In the genomic region with DNA sequence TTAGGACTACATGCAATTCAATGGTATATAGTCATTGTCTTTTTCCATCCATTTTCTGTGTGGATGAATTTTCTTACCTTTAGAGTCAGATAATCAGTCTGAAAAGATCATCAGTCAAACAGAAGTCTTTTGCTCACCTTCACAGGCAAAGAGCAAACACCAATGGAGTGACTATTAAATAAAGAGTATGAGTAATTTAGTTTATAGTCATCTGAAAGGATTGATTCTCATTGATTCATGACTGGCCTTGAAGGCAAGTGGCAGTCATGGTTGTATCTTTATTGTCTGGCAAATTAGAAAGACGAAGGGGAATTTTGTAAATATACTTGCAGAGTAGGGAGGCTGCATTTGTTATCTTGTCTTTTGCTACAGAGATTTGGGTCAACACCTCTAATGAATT, we compare ENCODE assay signal across 21 cellular contexts.
A peak's percentile ranks its signal among the peaks of the same experiment; 100 is the strongest.
DNase-seq lines count a peak whose midpoint lies in the region; ATAC-seq, FAIRE-seq and TF ChIP-seq lines count a peak whose summit lies in the region.
"Had no signal": no experiment of that assay in that cellular context is flagged by ENCODE, and none has a peak within 500 bp of the region (broad histone marks: within the 10 kb centered on the region; RNA-seq: fewer than 3 reads in every experiment).

No MANE protein-coding gene starts in this region.

- H3K27me3 ChIP-seq in GM23338 (ENCODE audit: insufficient read depth) (no peaks in the 10 kb centered on the region), bronchial epithelial cell (ENCODE audit: control insufficient read depth, insufficient read depth, low read length) (no peaks in the 10 kb centered on the region)
- H3K27me3 ChIP-seq: BE2C had no signal

- ATAC-seq in activated T-cell treated with anti-CD3 and anti-CD28 coated beads, Interleukin-2, amount 50 U/mL, for 72 hours (replicated peaks in 1 of 2), result no peak
- ATAC-seq in GM23338, result no peak
- ATAC-seq in stimulated activated effector memory CD8-positive, alpha-beta T cell treated with anti-CD3 and anti-CD28 coated beads, Interleukin-12 subunit alpha, Interleukin-12 subunit beta, amount 100 ng/mL, for 72 hours, result peak; percentile 42
- no peak for ATAC-seq in GM19328 (IDR thresholded peaks at IDR 0.05; ENCODE audit: unreplicated experiment)
- ATAC-seq: GM12878, HCT116 had no signal

- no peaks in the 10 kb centered on the region for H3K27me3 Mint-ChIP-seq in activated T-cell treated with anti-CD3 and anti-CD28 coated beads, Interleukin-2, amount 50 U/mL, for 72 hours (ENCODE audit: low read depth)
- H3K27me3 Mint-ChIP-seq in activated T-cell treated with anti-CD3 and anti-CD28 coated beads, Interleukin-2, amount 50 U/mL, for 24 hours, result no peaks in the 10 kb centered on the region
- H3K27me3 Mint-ChIP-seq in GM23338 (ENCODE audit: insufficient read depth, low read depth, poor library complexity), result no peaks in the 10 kb centered on the region
- H3K27me3 Mint-ChIP-seq: CD4-positive, alpha-beta memory T cell had no signal

- H4K20me1 ChIP-seq in GM23338 (replicated peaks; ENCODE audit: insufficient read depth), result no peaks in the 10 kb centered on the region

- H3K4me3 ChIP-seq in GM23338, result no peak overlapping the region
- H3K4me3 ChIP-seq in bronchial epithelial cell (ENCODE audit: low read depth, low read length), result no peak overlapping the region
- H3K4me3 ChIP-seq: GM12878, GM23248 had no signal

- H2AFZ ChIP-seq in GM23338, result no peak overlapping the region
- H2AFZ ChIP-seq: GM23248 had no signal

- no peaks in the 10 kb centered on the region for H3F3A ChIP-seq in GM23338 (replicated peaks; ENCODE audit: low read depth)

- H3K27ac Mint-ChIP-seq in activated T-cell treated with anti-CD3 and anti-CD28 coated beads, Interleukin-2, amount 50 U/mL, for 72 hours, result peak overlapping the region; percentile 35
- H3K27ac Mint-ChIP-seq in activated T-cell treated with anti-CD3 and anti-CD28 coated beads, Interleukin-2, amount 50 U/mL, for 24 hours, result no peak overlapping the region
- no peak overlapping the region; the same call in 1 of the 2 replicates for H3K27ac Mint-ChIP-seq in GM23338
- peak overlapping the region; percentile 30 for H3K27ac Mint-ChIP-seq in stimulated activated effector memory CD8-positive, alpha-beta T cell treated with anti-CD3 and anti-CD28 coated beads, Interleukin-12 subunit alpha, Interleukin-12 subunit beta, amount 100 ng/mL, for 72 hours
- H3K27ac Mint-ChIP-seq: HFFc6 had no signal

- FAIRE-seq in bronchial epithelial cell (lab: Jason Lieb, UNC), result no peak
- FAIRE-seq: A204.1, GM12878, H54 had no signal

- peaks cover 1 to 2% of the 10 kb centered on the region in 2 donors for H3K36me3 Mint-ChIP-seq in activated T-cell treated with anti-CD3 and anti-CD28 coated beads, Interleukin-2, amount 50 U/mL, for 72 hours (ENCODE audit: insufficient read depth in 2 of 2)
- peaks cover 73% of the 10 kb centered on the region for H3K36me3 Mint-ChIP-seq in activated T-cell treated with anti-CD3 and anti-CD28 coated beads, Interleukin-2, amount 50 U/mL, for 24 hours (ENCODE audit: low read depth)
- H3K36me3 Mint-ChIP-seq in GM23338 (ENCODE audit: low read depth), result peaks cover 2% of the 10 kb centered on the region; the same call in 2 of the 3 replicates
- H3K36me3 Mint-ChIP-seq in stimulated activated effector memory CD8-positive, alpha-beta T cell treated with anti-CD3 and anti-CD28 coated beads, Interleukin-12 subunit alpha, Interleukin-12 subunit beta, amount 100 ng/mL, for 72 hours, result peaks cover 26% of the 10 kb centered on the region

- TF ChIP-seq CTCF in GM23338 (conservative IDR thresholded peaks at IDR 0.05; ENCODE audit: low read depth in 2 of 2), result no peak
- TF ChIP-seq CTCF in bronchial epithelial cell (IDR thresholded peaks at IDR 0.05; ENCODE audit: insufficient read depth, low read length, severe bottlenecking), result no peak

- no peaks in the 10 kb centered on the region for H3K36me3 ChIP-seq in GM23338 (ENCODE audit: insufficient read depth)
- H3K36me3 ChIP-seq in bronchial epithelial cell (ENCODE audit: control insufficient read depth, insufficient read depth, low read length), result no peaks in the 10 kb centered on the region
- H3K36me3 ChIP-seq: BE2C had no signal

- H3K79me2 ChIP-seq in GM23338 (replicated peaks; ENCODE audit: insufficient read depth), result no peaks in the 10 kb centered on the region

- no peak overlapping the region for H3K4me3 Mint-ChIP-seq in activated T-cell treated with anti-CD3 and anti-CD28 coated beads, Interleukin-2, amount 50 U/mL, for 72 hours
- H3K4me3 Mint-ChIP-seq in activated T-cell treated with anti-CD3 and anti-CD28 coated beads, Interleukin-2, amount 50 U/mL, for 24 hours, result no peak overlapping the region
- H3K4me3 Mint-ChIP-seq in GM23338, result no peak overlapping the region
- H3K4me3 Mint-ChIP-seq in stimulated activated effector memory CD8-positive, alpha-beta T cell treated with anti-CD3 and anti-CD28 coated beads, Interleukin-12 subunit alpha, Interleukin-12 subunit beta, amount 100 ng/mL, for 72 hours, result no peak overlapping the region
- H3K4me3 Mint-ChIP-seq: CD4-positive, alpha-beta memory T cell; HFFc6 had no signal

- H3K9me2 ChIP-seq in GM23338 (ENCODE audit: insufficient read depth), result no peaks in the 10 kb centered on the region

- DNase-seq in activated T-cell treated with anti-CD3 and anti-CD28 coated beads, Interleukin-2, amount 50 U/mL, for 72 hours, result no peak
- DNase-seq in activated T-cell treated with anti-CD3 and anti-CD28 coated beads, Interleukin-2, amount 50 U/mL, for 24 hours, result no peak
- no peak for DNase-seq in GM23338 (ENCODE audit: low spot score)
- DNase-seq in bronchial epithelial cell (ENCODE audit: low read depth), result peak; percentile 5
- no peak for DNase-seq in stimulated activated effector memory CD8-positive, alpha-beta T cell treated with anti-CD3 and anti-CD28 coated beads, Interleukin-12 subunit alpha, Interleukin-12 subunit beta, amount 100 ng/mL, for 72 hours (ENCODE audit: low spot score in 2 of 2)
- DNase-seq in NK-92 treated with Interleukin-12 subunit alpha and Interleukin-12 subunit beta, amount 100 ng/mL, for 24 hours (lab: John Stamatoyannopoulos, UW), result no peak
- no peak for DNase-seq in HCEC 1CT
- DNase-seq: ACHN; BE2C; C1 segment of cervical spinal cord; Calu3; CD4-positive, alpha-beta memory T cell; DMS79 treated with DMSO at 0.1 percent for 48 hours; GM23248; HFFc6 had no signal

- H3K4me1 ChIP-seq in GM23338 (ENCODE audit: insufficient read depth), result peaks cover 19% of the 10 kb centered on the region
- H3K4me1 ChIP-seq: BE2C had no signal

- H3K9me3 Mint-ChIP-seq in activated T-cell treated with anti-CD3 and anti-CD28 coated beads, Interleukin-2, amount 50 U/mL, for 72 hours, result no peaks in the 10 kb centered on the region
- H3K9me3 Mint-ChIP-seq in activated T-cell treated with anti-CD3 and anti-CD28 coated beads, Interleukin-2, amount 50 U/mL, for 24 hours, result no peaks in the 10 kb centered on the region
- H3K9me3 Mint-ChIP-seq in GM23338, result no peaks in the 10 kb centered on the region
- H3K9me3 Mint-ChIP-seq in stimulated activated effector memory CD8-positive, alpha-beta T cell treated with anti-CD3 and anti-CD28 coated beads, Interleukin-12 subunit alpha, Interleukin-12 subunit beta, amount 100 ng/mL, for 72 hours, result no peaks in the 10 kb centered on the region
- H3K9me3 Mint-ChIP-seq: CD4-positive, alpha-beta memory T cell; HFFc6 had no signal

- H3K27ac ChIP-seq in GM23338 (ENCODE audit: low read depth), result 0 out of 2 replicates have a peak overlapping the region, but pooled peaks have one; percentile 40
- H3K27ac ChIP-seq: GM23248, HL-60 had no signal

- no peak overlapping the region for H3K4me2 ChIP-seq in GM23338

- H3K4me1 Mint-ChIP-seq in activated T-cell treated with anti-CD3 and anti-CD28 coated beads, Interleukin-2, amount 50 U/mL, for 72 hours (ENCODE audit: low read depth), result peaks cover 27% of the 10 kb centered on the region
- peaks cover 47% of the 10 kb centered on the region for H3K4me1 Mint-ChIP-seq in activated T-cell treated with anti-CD3 and anti-CD28 coated beads, Interleukin-2, amount 50 U/mL, for 24 hours (ENCODE audit: low read depth)
- peaks cover 17% of the 10 kb centered on the region; the same call in 2 of the 3 replicates for H3K4me1 Mint-ChIP-seq in GM23338
- peaks cover 33% of the 10 kb centered on the region for H3K4me1 Mint-ChIP-seq in stimulated activated effector memory CD8-positive, alpha-beta T cell treated with anti-CD3 and anti-CD28 coated beads, Interleukin-12 subunit alpha, Interleukin-12 subunit beta, amount 100 ng/mL, for 72 hours

TF ChIP-seq in GM23338, 12 proteins besides CTCF, POLR2A, EP300 and RAD21 (continues in another document):
- TF ChIP-seq, protein P1, sequence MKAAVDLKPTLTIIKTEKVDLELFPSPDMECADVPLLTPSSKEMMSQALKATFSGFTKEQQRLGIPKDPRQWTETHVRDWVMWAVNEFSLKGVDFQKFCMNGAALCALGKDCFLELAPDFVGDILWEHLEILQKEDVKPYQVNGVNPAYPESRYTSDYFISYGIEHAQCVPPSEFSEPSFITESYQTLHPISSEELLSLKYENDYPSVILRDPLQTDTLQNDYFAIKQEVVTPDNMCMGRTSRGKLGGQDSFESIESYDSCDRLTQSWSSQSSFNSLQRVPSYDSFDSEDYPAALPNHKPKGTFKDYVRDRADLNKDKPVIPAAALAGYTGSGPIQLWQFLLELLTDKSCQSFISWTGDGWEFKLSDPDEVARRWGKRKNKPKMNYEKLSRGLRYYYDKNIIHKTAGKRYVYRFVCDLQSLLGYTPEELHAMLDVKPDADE (IDR thresholded peaks at IDR 0.05), result no peak
- TF ChIP-seq ZNF114 (CRISPR knock-in tag; IDR thresholded peaks at IDR 0.05), result no peak
- no peak for TF ChIP-seq JUNB (IDR thresholded peaks at IDR 0.05; ENCODE audit: unreplicated experiment)
- no peak for TF ChIP-seq NANOG (IDR thresholded peaks at IDR 0.05; ENCODE audit: borderline replicate concordance)
- no peak for TF ChIP-seq ZNF331 (CRISPR knock-in tag; IDR thresholded peaks at IDR 0.05; ENCODE audit: low read depth)
- TF ChIP-seq CREB1 (CRISPR knock-in tag; IDR thresholded peaks at IDR 0.05; ENCODE audit: low read depth), result no peak
- no peak for TF ChIP-seq EZH2phosphoT487 (IDR thresholded peaks at IDR 0.05; ENCODE audit: unreplicated experiment)

Comparison
In these comparisons a context has a peak if more than half of its experiments do, and no peak if none do; other contexts are left out.
1. H3K27ac Mint-ChIP-seq: peak in activated T-cell treated with anti-CD3 and anti-CD28 coated beads, Interleukin-2, amount 50 U/mL, for 72 hours (single experiment) and stimulated activated effector memory CD8-positive, alpha-beta T cell treated with anti-CD3 and anti-CD28 coated beads, Interleukin-12 subunit alpha, Interleukin-12 subunit beta, amount 100 ng/mL, for 72 hours (single experiment); none in activated T-cell treated with anti-CD3 and anti-CD28 coated beads, Interleukin-2, amount 50 U/mL, for 24 hours (single experiment) and GM23338 (single experiment).